8 cellular contexts compared by ENCODE assay signal in genomic region chr19:49097453-49098288, GRCh38. TPM values are rescaled to one million over a fixed set of nuclear protein-coding genes. Genes with fewer than 3 reads are reported as not detected.
A peak's percentile ranks its signal among the peaks of the same experiment; 100 is the strongest.
DNase-seq lines count a peak whose midpoint lies in the region; ATAC-seq, FAIRE-seq and TF ChIP-seq lines count a peak whose summit lies in the region.

No MANE protein-coding gene starts in this region.

- no peaks in the 10 kb centered on the region for H3K4me1 ChIP-seq in OCI-LY3 (ENCODE audit: low read length)

- no peaks in the 10 kb centered on the region for H3K36me3 Mint-ChIP-seq in natural killer cell

- peak; percentile 52 for FAIRE-seq in HTR-8/SVneo (lab: Jason Lieb, UNC)

- no peak overlapping the region for H2AFZ ChIP-seq in OCI-LY3 (ENCODE audit: low read depth, low read length)

- H3K27ac ChIP-seq in OCI-LY3 (ENCODE audit: low read length) = no peak overlapping the region

- peak; percentile 41 for DNase-seq in COR-L47 (lab: John Stamatoyannopoulos, UW)
- DNase-seq in HTR-8/SVneo (ENCODE audit: insufficient read length, low spot score) = peak; percentile 71
- DNase-seq in activated T-cell treated with anti-CD3 and anti-CD28 coated beads for 1 hour (ENCODE audit: low read depth) = peak; percentile 61
- no peak for DNase-seq in epithelial cell of proximal tubule (ENCODE audit: low read depth)
- peak; percentile 67 for DNase-seq in natural killer cell
- DNase-seq in stimulated activated naive CD8-positive, alpha-beta T cell treated with anti-CD3 and anti-CD28 coated beads, Interleukin-15, amount 100 ng/mL, for 72 hours = peak; percentile 77 to 79

- H3K9me3 ChIP-seq in OCI-LY3 (ENCODE audit: insufficient read depth, low read length) = no peaks in the 10 kb centered on the region

- peaks cover 37% of the 10 kb centered on the region for H4K20me1 ChIP-seq in OCI-LY3 (ENCODE audit: insufficient read depth, low read length)

- ATAC-seq in natural killer cell (peak; percentile 94 to 98 (median 95)), GM19455 (IDR thresholded peaks at IDR 0.05; ENCODE audit: unreplicated experiment) (no peak)
- peak; percentile 91 for ATAC-seq in stimulated activated naive CD8-positive, alpha-beta T cell treated with anti-CD3 and anti-CD28 coated beads, Interleukin-15, amount 100 ng/mL, for 72 hours

- TF ChIP-seq CTCF in OCI-LY3 (IDR thresholded peaks at IDR 0.05; ENCODE audit: low read depth, low read length) (peak; percentile 99), epithelial cell of proximal tubule (conservative IDR thresholded peaks at IDR 0.05; ENCODE audit: low read depth, low read length) (peak; percentile 100), natural killer cell (IDR thresholded peaks at IDR 0.05) (peak; percentile 96)

- H3K4me3 ChIP-seq in OCI-LY3 (ENCODE audit: low read length) = no peak overlapping the region
- H3K4me3 ChIP-seq in epithelial cell of proximal tubule (ENCODE audit: low read depth, low read length) = no peak overlapping the region

- H3K9ac ChIP-seq in OCI-LY3 (ENCODE audit: low read length) = no peak overlapping the region

- no peaks in the 10 kb centered on the region for H3K27me3 Mint-ChIP-seq in natural killer cell (ENCODE audit: low read depth in 2 of 2)
- H3K27me3 Mint-ChIP-seq in stimulated activated naive CD8-positive, alpha-beta T cell treated with anti-CD3 and anti-CD28 coated beads, Interleukin-15, amount 100 ng/mL, for 72 hours = no peaks in the 10 kb centered on the region

- H3K36me3 ChIP-seq in OCI-LY3 (replicated peaks; ENCODE audit: low read depth, low read length) = peaks cover 69% of the 10 kb centered on the region

- H3K4me2 ChIP-seq in OCI-LY3 (ENCODE audit: low read length) = no peak overlapping the region

- peaks cover 66% of the 10 kb centered on the region for H3K79me2 ChIP-seq in OCI-LY3 (ENCODE audit: low read length)

- H3K4me3 Mint-ChIP-seq in natural killer cell = no peak overlapping the region
- H3K4me3 Mint-ChIP-seq in stimulated activated naive CD8-positive, alpha-beta T cell treated with anti-CD3 and anti-CD28 coated beads, Interleukin-15, amount 100 ng/mL, for 72 hours = no peak overlapping the region

- no peaks in the 10 kb centered on the region for H3K9me3 Mint-ChIP-seq in natural killer cell
- H3K9me3 Mint-ChIP-seq in stimulated activated naive CD8-positive, alpha-beta T cell treated with anti-CD3 and anti-CD28 coated beads, Interleukin-15, amount 100 ng/mL, for 72 hours = no peaks in the 10 kb centered on the region

- intact Hi-C loops in natural killer cell (cut with micrococcal nuclease) = loop anchor here (1.0 to 2.0 kb wide), 3 partner anchors 48 to 111 kb away; no protein-coding TSS in a partner anchor

- H3K27ac Mint-ChIP-seq in natural killer cell = no peak overlapping the region
- peak overlapping the region in 1 of 2 donors; percentile 48 for H3K27ac Mint-ChIP-seq in stimulated activated naive CD8-positive, alpha-beta T cell treated with anti-CD3 and anti-CD28 coated beads, Interleukin-15, amount 100 ng/mL, for 72 hours

- peaks cover 0 to 16% of the 10 kb centered on the region in 2 donors for H3K4me1 Mint-ChIP-seq in natural killer cell
- H3K4me1 Mint-ChIP-seq in stimulated activated naive CD8-positive, alpha-beta T cell treated with anti-CD3 and anti-CD28 coated beads, Interleukin-15, amount 100 ng/mL, for 72 hours = peaks cover 8% of the 10 kb centered on the region

- no peaks in the 10 kb centered on the region for H3K27me3 ChIP-seq in OCI-LY3 (ENCODE audit: low read depth, low read length)

RNA-seq across cellular contexts. Expression of gene SNRNP70, which starts 12.4 kb away (rescaled TPM):
- total RNA-seq in epithelial cell of proximal tubule = 165 and 257 TPM in 2 replicates
- total RNA-seq in natural killer cell = 100 to 1,000 TPM; 244 to 312 (median 299) TPM

RNA-seq across cellular contexts. Expression of gene LIN7B, which starts 16.5 kb away (rescaled TPM):
- total RNA-seq in epithelial cell of proximal tubule (2.2 and 3.7 TPM in 2 replicates), natural killer cell (1 to 10 TPM; 6.2 to 8.8 (median 6.5) TPM)

RNA-seq across cellular contexts. Expression of gene C19orf73, which starts 21.3 kb away (rescaled TPM):
- total RNA-seq in epithelial cell of proximal tubule = 2.7 and 10.3 TPM in 2 replicates
- 1 to 10 TPM; 2.3 to 2.7 (median 2.7) TPM for total RNA-seq in natural killer cell

RNA-seq across cellular contexts. Expression of gene PPFIA3, which starts 21.7 kb away (rescaled TPM):
- total RNA-seq in epithelial cell of proximal tubule (1.7 and 3.3 TPM in 2 replicates), natural killer cell (1 to 10 TPM; 5.3 to 5.5 (median 5.3) TPM)

RNA-seq across cellular contexts. Expression of gene KCNA7, which starts 25.2 kb away (rescaled TPM):
- total RNA-seq in epithelial cell of proximal tubule = not detected in 2 replicates
- not detected for total RNA-seq in natural killer cell
